ENCODE assay signal across 9 cellular contexts in the genomic region with DNA sequence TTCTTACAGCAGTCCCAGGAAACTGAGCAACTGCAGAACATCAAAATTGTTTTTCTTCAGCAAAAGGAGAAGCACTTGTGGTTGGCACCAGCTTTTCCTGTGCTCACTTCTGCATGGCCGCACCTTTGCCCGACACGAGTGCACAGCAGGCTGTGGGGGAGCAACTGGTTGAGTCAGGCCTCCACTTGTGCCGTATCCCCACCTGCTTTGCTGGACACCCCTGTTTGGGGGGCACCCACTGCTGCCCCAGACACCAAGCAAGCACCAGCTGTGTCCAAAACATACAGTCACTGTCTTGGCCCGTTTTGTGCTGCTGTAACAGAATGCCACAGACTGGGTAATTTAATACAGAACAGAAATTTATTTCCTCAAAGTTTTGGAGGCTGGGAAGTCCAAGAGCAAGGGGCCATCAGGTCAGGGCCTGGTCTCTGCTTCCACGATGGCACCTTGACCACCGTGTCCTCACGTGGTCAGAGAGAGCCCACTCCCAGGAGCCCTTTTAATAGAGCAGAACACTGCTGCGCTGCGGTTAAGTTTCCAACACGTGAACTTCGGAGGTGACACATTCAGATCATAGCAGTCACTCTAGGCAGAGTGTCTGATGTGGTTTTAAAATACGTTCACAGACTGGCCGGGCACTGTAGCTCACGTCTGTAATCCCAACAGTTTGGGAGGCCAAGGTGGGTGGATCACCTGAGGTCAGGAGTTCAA. TPM values are rescaled to one million over a fixed set of nuclear protein-coding genes. Genes with fewer than 3 reads are reported as not detected.
DNase-seq lines count a peak whose midpoint lies in the region; ATAC-seq and TF ChIP-seq lines count a peak whose summit lies in the region.
"Had no signal": no experiment of that assay in that cellular context is flagged by ENCODE, and none has a peak within 500 bp of the region (broad histone marks: within the 10 kb centered on the region; RNA-seq: fewer than 3 reads in every experiment).

No MANE protein-coding gene starts in this region.

- H3F3A ChIP-seq in Loucy (ENCODE audit: low read depth) (peaks cover 29% of the 10 kb centered on the region), GM23248 (ENCODE audit: insufficient read depth) (0 out of 2 replicates have a peak, but pooled peaks cover 4% of the 10 kb centered on the region)

- intact Hi-C loops in mucosa of descending colon (cut with DNase I, micrococcal nuclease): no loop called here

- ATAC-seq in CD4-positive, CD25-positive, alpha-beta regulatory T cell (ENCODE audit: low read depth in 2 of 2): peak; percentile 67 to 76
- ATAC-seq in mucosa of descending colon: peak; percentile 72
- ATAC-seq in GM19455 (IDR thresholded peaks at IDR 0.05; ENCODE audit: unreplicated experiment): no peak

- peak overlapping the region; percentile 84 to 92 (median 90) for H3K4me3 Mint-ChIP-seq in CD4-positive, CD25-positive, alpha-beta regulatory T cell
- H3K4me3 Mint-ChIP-seq in HFFc6: no peak overlapping the region

- H4K20me1 ChIP-seq in Loucy (ENCODE audit: insufficient read depth, low read length, poor library complexity, severe bottlenecking) (no peaks in the 10 kb centered on the region), GM23248 (ENCODE audit: insufficient read depth) (no peaks in the 10 kb centered on the region)

- no peaks in the 10 kb centered on the region for H3K36me3 ChIP-seq in CD4-positive, CD25-positive, alpha-beta regulatory T cell (ENCODE audit: control insufficient read depth, insufficient read depth, low read length)
- H3K36me3 ChIP-seq in Loucy (ENCODE audit: insufficient read depth, low read length) (no peaks in the 10 kb centered on the region), mucosa of descending colon (ENCODE audit: low read depth) (no peaks in the 10 kb centered on the region), GM23248 (ENCODE audit: low read depth) (no peaks in the 10 kb centered on the region)

- peak overlapping the region; percentile 94 for H3K27ac ChIP-seq in CD4-positive, CD25-positive, alpha-beta regulatory T cell (ENCODE audit: insufficient read depth, low read length, poor library complexity, severe bottlenecking)
- H3K27ac ChIP-seq in coronary artery (no peak overlapping the region), GM23248 (no peak overlapping the region)
- H3K27ac ChIP-seq: parathyroid adenoma had no signal

- H3K27ac Mint-ChIP-seq in CD4-positive, CD25-positive, alpha-beta regulatory T cell: peak overlapping the region; percentile 99
- H3K27ac Mint-ChIP-seq in HFFc6: no peak overlapping the region

- in situ Hi-C loops in GM23248 (cut with MboI): no loop called here

- H3K4me1 Mint-ChIP-seq in CD4-positive, CD25-positive, alpha-beta regulatory T cell: peaks cover 13 to 76% (median 40%) of the 10 kb centered on the region in 4 donors
- H3K4me1 Mint-ChIP-seq in HFFc6 (ENCODE audit: low read depth): peaks cover 15% of the 10 kb centered on the region

- no peaks in the 10 kb centered on the region for H3K27me3 ChIP-seq in CD4-positive, CD25-positive, alpha-beta regulatory T cell (ENCODE audit: control insufficient read depth, insufficient read depth, low read length)
- H3K27me3 ChIP-seq in Loucy (ENCODE audit: insufficient read depth, low read length, poor library complexity, severe bottlenecking) (no peaks in the 10 kb centered on the region), GM23248 (replicated peaks; ENCODE audit: insufficient read depth) (no peaks in the 10 kb centered on the region)

- no peaks in the 10 kb centered on the region for H3K27me3 Mint-ChIP-seq in CD4-positive, CD25-positive, alpha-beta regulatory T cell
- peaks cover 2% of the 10 kb centered on the region; the same call in 1 of the 2 replicates for H3K27me3 Mint-ChIP-seq in HFFc6 (ENCODE audit: insufficient read depth)

- peak overlapping the region; percentile 73 for H3K4me3 ChIP-seq in CD4-positive, CD25-positive, alpha-beta regulatory T cell (ENCODE audit: low read depth, low read length)
- peak overlapping the region; percentile 58 for H3K4me3 ChIP-seq in Loucy (ENCODE audit: low read length, poor library complexity, severe bottlenecking)
- no peak overlapping the region for H3K4me3 ChIP-seq in mucosa of descending colon
- no peak overlapping the region for H3K4me3 ChIP-seq in coronary artery
- H3K4me3 ChIP-seq in GM23248: no peak overlapping the region

- TF ChIP-seq CTCF in Loucy (conservative IDR thresholded peaks at IDR 0.05; ENCODE audit: low read length) (no peak), mucosa of descending colon (IDR thresholded peaks at IDR 0.05) (no peak), coronary artery (IDR thresholded peaks at IDR 0.05) (no peak), HFFc6 (IDR thresholded peaks at IDR 0.05) (no peak)

- peak overlapping the region; percentile 74 for H3K9ac ChIP-seq in Loucy (ENCODE audit: low read depth, low read length, poor library complexity, severe bottlenecking)
- H3K9ac ChIP-seq in GM23248: no peak overlapping the region
- H3K9ac ChIP-seq: parathyroid adenoma had no signal

- H3K79me2 ChIP-seq in Loucy (ENCODE audit: insufficient read depth, low read length) (no peaks in the 10 kb centered on the region), GM23248 (ENCODE audit: insufficient read depth) (no peaks in the 10 kb centered on the region)
- H3K79me2 ChIP-seq: parathyroid adenoma had no signal

- H3K9me2 ChIP-seq in Loucy (replicated peaks; ENCODE audit: low read depth, low read length) (no peaks in the 10 kb centered on the region), GM23248 (ENCODE audit: insufficient read depth) (no peaks in the 10 kb centered on the region)

- DNase-seq in CD4-positive, CD25-positive, alpha-beta regulatory T cell: peak; percentile 69 to 90 (median 87)
- peak; percentile 82 for DNase-seq in activated CD8-positive, alpha-beta memory T cell treated with anti-CD3 and anti-CD28 coated beads for 24 hours
- DNase-seq in mucosa of descending colon (peak in 2 of 3 donors; percentile 51 to 85), coronary artery (ENCODE audit: low spot score) (no peak), HFFc6 (no peak), GM23248 (no peak)

- peaks cover 88% of the 10 kb centered on the region for H3K4me1 ChIP-seq in CD4-positive, CD25-positive, alpha-beta regulatory T cell (ENCODE audit: control insufficient read depth, insufficient read depth, low read length, poor library complexity, severe bottlenecking)
- H3K4me1 ChIP-seq in Loucy (ENCODE audit: insufficient read depth, low read length, poor library complexity, severe bottlenecking) (peaks cover 54% of the 10 kb centered on the region), mucosa of descending colon (ENCODE audit: low read depth) (no peaks in the 10 kb centered on the region), GM23248 (ENCODE audit: insufficient read depth) (peaks cover 16% of the 10 kb centered on the region)

- no peaks in the 10 kb centered on the region for H3K9me3 ChIP-seq in CD4-positive, CD25-positive, alpha-beta regulatory T cell (ENCODE audit: control insufficient read depth in 2 of 2, low read length in 2 of 2)
- H3K9me3 ChIP-seq in Loucy (ENCODE audit: insufficient read depth, low read depth, low read length) (no peaks in the 10 kb centered on the region), mucosa of descending colon (no peaks in the 10 kb centered on the region), GM23248 (ENCODE audit: low read depth) (no peaks in the 10 kb centered on the region)

- H3K9me3 Mint-ChIP-seq in CD4-positive, CD25-positive, alpha-beta regulatory T cell: peaks cover 0 to 1% (median 0%) of the 10 kb centered on the region in 7 donors
- H3K9me3 Mint-ChIP-seq in HFFc6: peaks cover 4% of the 10 kb centered on the region; the same call in 1 of the 2 replicates

- H3K4me2 ChIP-seq in Loucy (ENCODE audit: low read depth, low read length, poor library complexity, severe bottlenecking): peak overlapping the region; percentile 76
- H3K4me2 ChIP-seq in GM23248 (ENCODE audit: unreplicated experiment): no peak overlapping the region

- WGBS in GM23248 (ENCODE audit: low coverage in 1 of 2, low lambda C conversion rate in 2 of 2, missing lambda C conversion rate in 2 of 2), 2 experiments: 82 to 87% methylated on average over 15 of the region's 15 CpGs

- H2AFZ ChIP-seq in Loucy (ENCODE audit: low read length) (no peak overlapping the region), GM23248 (no peak overlapping the region)
- H2AFZ ChIP-seq: parathyroid adenoma had no signal

- H3K36me3 Mint-ChIP-seq in CD4-positive, CD25-positive, alpha-beta regulatory T cell: peaks cover 11% of the 10 kb centered on the region
- 0 out of 2 replicates have a peak, but pooled peaks cover 4% of the 10 kb centered on the region for H3K36me3 Mint-ChIP-seq in HFFc6 (ENCODE audit: low read depth)

RNA-seq across cellular contexts. Expression of gene GMEB2, which starts 8.7 kb away (rescaled TPM):
- 21.9 TPM for total RNA-seq in CD4-positive, CD25-positive, alpha-beta regulatory T cell
- polyA plus RNA-seq in CD4-positive, CD25-positive, alpha-beta regulatory T cell: 10 to 100 TPM in 2 of 4 donors, 1 to 10 TPM in 2; 8.3 to 10.5 (median 9.4) TPM
- 10 to 100 TPM; 10.3 to 12.8 (median 11.4) TPM for total RNA-seq in mucosa of descending colon
- 10 to 100 TPM; 10.9 to 12.4 (median 12.0) TPM for total RNA-seq in HFFc6 (2021; fragmentation: NEBNext Ultra II Directional; extraction: Animal tissue kit (Norgen Biotek cat#: 25700))
- 13.6 and 15.4 TPM in 2 replicates for total RNA-seq in GM23248 (2014; rRNA removed; shearing (Covaris generic))
- 7.7 and 7.8 TPM in 2 replicates for polyA plus RNA-seq in GM23248 (2016; fragmentation: Nextera tagmentation; extraction: Ambion mirVana)

RNA-seq across cellular contexts. Expression of gene STMN3, which starts 17.6 kb away (rescaled TPM):
- total RNA-seq in CD4-positive, CD25-positive, alpha-beta regulatory T cell: 64.6 TPM
- 10 to 100 TPM; 11.7 to 13.5 (median 12.5) TPM for polyA plus RNA-seq in CD4-positive, CD25-positive, alpha-beta regulatory T cell
- total RNA-seq in mucosa of descending colon: 10 to 100 TPM in 1 of 3 donors, 1 to 10 TPM in 2; 2.7 to 19.7 (median 6.7) TPM
- 1 to 10 TPM in 5 of 6 experiments, under 1 TPM in 1; 0.77 to 3.2 (median 1.5) TPM for total RNA-seq in HFFc6 (2021; fragmentation: NEBNext Ultra II Directional; extraction: Animal tissue kit (Norgen Biotek cat#: 25700))
- 26.8 and 37.6 TPM in 2 replicates for total RNA-seq in GM23248 (2014; rRNA removed; shearing (Covaris generic))
- 18.5 and 18.6 TPM in 2 replicates for polyA plus RNA-seq in GM23248 (2016; fragmentation: Nextera tagmentation; extraction: Ambion mirVana)

RNA-seq across cellular contexts. Expression of gene RTEL1, which starts 22.5 kb away (rescaled TPM):
- 38.3 TPM for total RNA-seq in CD4-positive, CD25-positive, alpha-beta regulatory T cell
- polyA plus RNA-seq in CD4-positive, CD25-positive, alpha-beta regulatory T cell: 1 to 10 TPM; 1.8 to 3.7 (median 2.7) TPM
- total RNA-seq in mucosa of descending colon: 10 to 100 TPM; 23.5 to 42.8 (median 34.2) TPM
- total RNA-seq in HFFc6 (2021; fragmentation: NEBNext Ultra II Directional; extraction: Animal tissue kit (Norgen Biotek cat#: 25700)): 10 to 100 TPM; 19.0 to 26.8 (median 22.7) TPM
- total RNA-seq in GM23248 (2014; rRNA removed; shearing (Covaris generic)): 15.6 and 30.7 TPM in 2 replicates
- polyA plus RNA-seq in GM23248 (2016; fragmentation: Nextera tagmentation; extraction: Ambion mirVana): 8.5 and 8.6 TPM in 2 replicates

Comparison
In these comparisons a context has a peak if more than half of its experiments do, and no peak if none do; other contexts are left out.
1. DNase-seq: peak in CD4-positive, CD25-positive, alpha-beta regulatory T cell (3 of 3), activated CD8-positive, alpha-beta memory T cell treated with anti-CD3 and anti-CD28 coated beads for 24 hours (single experiment) and mucosa of descending colon (2 of 3); none in coronary artery (single experiment), HFFc6 (single experiment) and GM23248 (single experiment).
2. H3K4me3 ChIP-seq: peak in CD4-positive, CD25-positive, alpha-beta regulatory T cell (single experiment) and Loucy (single experiment); none in mucosa of descending colon (single experiment), coronary artery (single experiment) and GM23248 (single experiment).